ENCODE assay signal across 1 cellular context in genomic region chr2:102667072-102667471, GRCh38.
TF ChIP-seq lines count a peak whose summit lies in the region.

No MANE protein-coding gene starts in this region.

TF ChIP-seq in GM12878, 131 proteins besides CTCF, POLR2A, EP300 and RAD21:
- TF ChIP-seq, protein P1, sequence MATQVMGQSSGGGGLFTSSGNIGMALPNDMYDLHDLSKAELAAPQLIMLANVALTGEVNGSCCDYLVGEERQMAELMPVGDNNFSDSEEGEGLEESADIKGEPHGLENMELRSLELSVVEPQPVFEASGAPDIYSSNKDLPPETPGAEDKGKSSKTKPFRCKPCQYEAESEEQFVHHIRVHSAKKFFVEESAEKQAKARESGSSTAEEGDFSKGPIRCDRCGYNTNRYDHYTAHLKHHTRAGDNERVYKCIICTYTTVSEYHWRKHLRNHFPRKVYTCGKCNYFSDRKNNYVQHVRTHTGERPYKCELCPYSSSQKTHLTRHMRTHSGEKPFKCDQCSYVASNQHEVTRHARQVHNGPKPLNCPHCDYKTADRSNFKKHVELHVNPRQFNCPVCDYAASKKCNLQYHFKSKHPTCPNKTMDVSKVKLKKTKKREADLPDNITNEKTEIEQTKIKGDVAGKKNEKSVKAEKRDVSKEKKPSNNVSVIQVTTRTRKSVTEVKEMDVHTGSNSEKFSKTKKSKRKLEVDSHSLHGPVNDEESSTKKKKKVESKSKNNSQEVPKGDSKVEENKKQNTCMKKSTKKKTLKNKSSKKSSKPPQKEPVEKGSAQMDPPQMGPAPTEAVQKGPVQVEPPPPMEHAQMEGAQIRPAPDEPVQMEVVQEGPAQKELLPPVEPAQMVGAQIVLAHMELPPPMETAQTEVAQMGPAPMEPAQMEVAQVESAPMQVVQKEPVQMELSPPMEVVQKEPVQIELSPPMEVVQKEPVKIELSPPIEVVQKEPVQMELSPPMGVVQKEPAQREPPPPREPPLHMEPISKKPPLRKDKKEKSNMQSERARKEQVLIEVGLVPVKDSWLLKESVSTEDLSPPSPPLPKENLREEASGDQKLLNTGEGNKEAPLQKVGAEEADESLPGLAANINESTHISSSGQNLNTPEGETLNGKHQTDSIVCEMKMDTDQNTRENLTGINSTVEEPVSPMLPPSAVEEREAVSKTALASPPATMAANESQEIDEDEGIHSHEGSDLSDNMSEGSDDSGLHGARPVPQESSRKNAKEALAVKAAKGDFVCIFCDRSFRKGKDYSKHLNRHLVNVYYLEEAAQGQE (IDR thresholded peaks at IDR 0.05; ENCODE audit: low read depth, low read length) = no peak
- TF ChIP-seq RFX5 (IDR thresholded peaks at IDR 0.05; ENCODE audit: low read depth, low read length) (peak; percentile 45; the same call in 1 of the 2 replicates), USF1 (IDR thresholded peaks at IDR 0.05; ENCODE audit: borderline replicate concordance, extremely low read length, insufficient read depth, low read depth, low read length) (no peak)
